Comparison of ENCODE assay signal across 13 cellular contexts in genomic region chr10:59465089-59465488, GRCh38.
DNase-seq lines count a peak whose midpoint lies in the region; ATAC-seq and TF ChIP-seq lines count a peak whose summit lies in the region.
"Had no signal": no experiment of that assay in that cellular context is flagged by ENCODE, and none has a peak within 500 bp of the region (broad histone marks: within the 10 kb centered on the region; RNA-seq: fewer than 3 reads in every experiment).

No MANE protein-coding gene starts in this region.

- no peaks in the 10 kb centered on the region for H3K36me3 Mint-ChIP-seq in GM23338 (ENCODE audit: low read depth)
- no peaks in the 10 kb centered on the region for H3K36me3 Mint-ChIP-seq in activated naive CD8-positive, alpha-beta T cell treated with anti-CD3 and anti-CD28 coated beads, Interleukin-2, amount 50 U/mL, for 24 hours (ENCODE audit: low read depth)

- no peaks in the 10 kb centered on the region for H4K20me1 ChIP-seq in GM23338 (replicated peaks; ENCODE audit: insufficient read depth)

- intact Hi-C loops in A673 (cut with micrococcal nuclease; ENCODE audit: unreplicated experiment): loop anchor here (5.0 kb wide), 1 partner anchor 223 kb away; no protein-coding TSS in a partner anchor
- intact Hi-C loops in ascending aorta (cut with DNase I): loop anchor here (10.0 kb wide), 1 partner anchor 220 kb away; no protein-coding TSS in a partner anchor

- no peaks in the 10 kb centered on the region for H3K9me3 Mint-ChIP-seq in GM23338
- H3K9me3 Mint-ChIP-seq in activated naive CD8-positive, alpha-beta T cell treated with anti-CD3 and anti-CD28 coated beads, Interleukin-2, amount 50 U/mL, for 24 hours: peaks cover 5% of the 10 kb centered on the region
- H3K9me3 Mint-ChIP-seq: activated T-helper 2 cell treated with anti-CD3 and anti-CD28 coated beads, Interferon-gamma antibody, Interleukin-2, Interleukin-4, amounts not matched to agents 10 μg/mL and 5 μg/mL and 100 μg/mL, durations not matched to agents 14 hours and 24 hours and 36 hours had no signal

- H3K27ac ChIP-seq in A673 (ENCODE audit: low read depth, low read length, poor library complexity, severe bottlenecking) (no peak overlapping the region), GM23338 (ENCODE audit: low read depth) (no peak overlapping the region), ascending aorta (no peak overlapping the region)
- H3K27ac ChIP-seq: KMS-11, SK-N-MC had no signal

- CTCF ChIA-PET in A673 (lab: Charles Lee): no interaction called here

- no peaks in the 10 kb centered on the region; the same call in 1 of the 2 replicates for H3K9me2 ChIP-seq in GM23338 (ENCODE audit: insufficient read depth)

- DNase-seq in A673 (ENCODE audit: low spot score): peak; percentile 62
- peak; percentile 55 for DNase-seq in GM23338 (ENCODE audit: low spot score)
- DNase-seq in ascending aorta (ENCODE audit: low spot score in 2 of 2): no peak
- DNase-seq in iris pigment epithelial cell (ENCODE audit: low read depth): peak; percentile 19
- DNase-seq in activated naive CD8-positive, alpha-beta T cell treated with anti-CD3 and anti-CD28 coated beads, Interleukin-2, amount 50 U/mL, for 24 hours: no peak
- DNase-seq: DND-41; stimulated activated CD4-positive, alpha-beta T cell treated with anti-CD3 and anti-CD28 coated beads, Interleukin-12 subunit alpha, Interleukin-12 subunit beta, amount 100 ng/mL, for 4 hours had no signal

- POLR2A ChIA-PET in A673 (lab: Charles Lee; ENCODE audit: low non-redundant PET): no interaction called here

- H2AFZ ChIP-seq in GM23338: no peak overlapping the region

- no peaks in the 10 kb centered on the region for H3K79me2 ChIP-seq in GM23338 (replicated peaks; ENCODE audit: insufficient read depth)

- no peaks in the 10 kb centered on the region for H3F3A ChIP-seq in GM23338 (replicated peaks; ENCODE audit: low read depth)

- no peak overlapping the region for H3K27ac Mint-ChIP-seq in GM23338
- no peak overlapping the region for H3K27ac Mint-ChIP-seq in activated naive CD8-positive, alpha-beta T cell treated with anti-CD3 and anti-CD28 coated beads, Interleukin-2, amount 50 U/mL, for 24 hours
- H3K27ac Mint-ChIP-seq: activated T-helper 2 cell treated with anti-CD3 and anti-CD28 coated beads, Interferon-gamma antibody, Interleukin-2, Interleukin-4, amounts not matched to agents 10 μg/mL and 5 μg/mL and 100 μg/mL, durations not matched to agents 14 hours and 24 hours and 36 hours had no signal

- TF ChIP-seq CTCF in A673 (conservative IDR thresholded peaks at IDR 0.05; ENCODE audit: low read depth, low read length): peak; percentile 51
- TF ChIP-seq CTCF in GM23338 (conservative IDR thresholded peaks at IDR 0.05; ENCODE audit: low read depth in 2 of 2): peak; percentile 57 to 66
- TF ChIP-seq CTCF in ascending aorta (IDR thresholded peaks at IDR 0.05): peak in 2 of 3 experiments; percentile 4 to 45

- peaks cover 4% of the 10 kb centered on the region for H3K9me3 ChIP-seq in A673 (ENCODE audit: low read depth, low read length, poor library complexity, severe bottlenecking)
- no peaks in the 10 kb centered on the region for H3K9me3 ChIP-seq in ascending aorta

- ATAC-seq in GM23338 (peak; percentile 34; the same call in 2 of the 3 replicates), GM19023 (IDR thresholded peaks at IDR 0.05; ENCODE audit: unreplicated experiment) (no peak), HG03045 (IDR thresholded peaks at IDR 0.05; ENCODE audit: unreplicated experiment) (no peak), GM18873 (IDR thresholded peaks at IDR 0.05; ENCODE audit: low FRiP score, unreplicated experiment) (no peak)
- ATAC-seq in activated naive CD8-positive, alpha-beta T cell treated with anti-CD3 and anti-CD28 coated beads, Interleukin-2, amount 50 U/mL, for 24 hours: no peak

- BruUV-seq in A673 (replicated peaks; lab: Mats Ljungman, UMichigan): no TSS peak

- H3K4me2 ChIP-seq in GM23338: no peak overlapping the region
- H3K4me2 ChIP-seq: KMS-11 had no signal

- peaks cover 2% of the 10 kb centered on the region; the same call in 1 of the 3 replicates for H3K4me1 Mint-ChIP-seq in GM23338
- H3K4me1 Mint-ChIP-seq in activated naive CD8-positive, alpha-beta T cell treated with anti-CD3 and anti-CD28 coated beads, Interleukin-2, amount 50 U/mL, for 24 hours: no peaks in the 10 kb centered on the region

- H3K36me3 ChIP-seq in A673 (ENCODE audit: insufficient read depth, low read length, poor library complexity, severe bottlenecking) (no peaks in the 10 kb centered on the region), GM23338 (ENCODE audit: insufficient read depth) (no peaks in the 10 kb centered on the region), ascending aorta (no peaks in the 10 kb centered on the region)

- no peak overlapping the region for H3K4me3 ChIP-seq in A673 (ENCODE audit: low read depth, low read length, poor library complexity, severe bottlenecking)
- H3K4me3 ChIP-seq in GM23338: no peak overlapping the region
- no peak overlapping the region for H3K4me3 ChIP-seq in ascending aorta
- H3K4me3 ChIP-seq: SK-N-MC had no signal

- no peak overlapping the region for H3K4me3 Mint-ChIP-seq in GM23338
- no peak overlapping the region for H3K4me3 Mint-ChIP-seq in activated naive CD8-positive, alpha-beta T cell treated with anti-CD3 and anti-CD28 coated beads, Interleukin-2, amount 50 U/mL, for 24 hours

- H3K4me1 ChIP-seq in A673 (ENCODE audit: insufficient read depth, low read length, poor library complexity, severe bottlenecking): peaks cover 25% of the 10 kb centered on the region
- no peaks in the 10 kb centered on the region for H3K4me1 ChIP-seq in GM23338 (ENCODE audit: insufficient read depth)
- peaks cover 0 to 3% of the 10 kb centered on the region in 2 donors for H3K4me1 ChIP-seq in ascending aorta

- H3K27me3 Mint-ChIP-seq in GM23338 (ENCODE audit: insufficient read depth, low read depth, poor library complexity): no peaks in the 10 kb centered on the region
- no peaks in the 10 kb centered on the region for H3K27me3 Mint-ChIP-seq in activated naive CD8-positive, alpha-beta T cell treated with anti-CD3 and anti-CD28 coated beads, Interleukin-2, amount 50 U/mL, for 24 hours

- H3K27me3 ChIP-seq in A673 (replicated peaks; ENCODE audit: insufficient read depth, low read depth, low read length, poor library complexity) (no peaks in the 10 kb centered on the region), GM23338 (ENCODE audit: insufficient read depth) (no peaks in the 10 kb centered on the region), ascending aorta (no peaks in the 10 kb centered on the region)

TF ChIP-seq in GM23338, 12 proteins besides CTCF, POLR2A, EP300 and RAD21 (continues in another document):
- TF ChIP-seq CREB1 (CRISPR knock-in tag; IDR thresholded peaks at IDR 0.05; ENCODE audit: low read depth) (no peak), ZNF331 (CRISPR knock-in tag; IDR thresholded peaks at IDR 0.05; ENCODE audit: low read depth) (no peak), STAT1 (IDR thresholded peaks at IDR 0.05; ENCODE audit: unreplicated experiment) (no peak), POLR2AphosphoS5 (IDR thresholded peaks at IDR 0.05; ENCODE audit: low read depth) (no peak), EZH2 (IDR thresholded peaks at IDR 0.05; ENCODE audit: low read depth, unreplicated experiment) (no peak), REST (IDR thresholded peaks at IDR 0.05; ENCODE audit: unreplicated experiment) (no peak), ZNF114 (CRISPR knock-in tag; IDR thresholded peaks at IDR 0.05) (no peak), EZH2phosphoT487 (IDR thresholded peaks at IDR 0.05; ENCODE audit: unreplicated experiment) (no peak)

Comparison
In these comparisons a context has a peak if more than half of its experiments do, and no peak if none do; other contexts are left out.
1. DNase-seq: peak in A673 (single experiment), GM23338 (single experiment) and iris pigment epithelial cell (single experiment); none in ascending aorta (0 of 2) and activated naive CD8-positive, alpha-beta T cell treated with anti-CD3 and anti-CD28 coated beads, Interleukin-2, amount 50 U/mL, for 24 hours (single experiment).
2. Peak in every context shown above with its lines, with median percentiles within 50 percentile points of each other: CTCF ChIP-seq.